In genomic region chr2:23230885-23231284, GRCh38 we compare ENCODE assay signal across 15 cellular contexts.
DNase-seq lines count a peak whose midpoint lies in the region; ATAC-seq and TF ChIP-seq lines count a peak whose summit lies in the region.
"Had no signal": no experiment of that assay in that cellular context is flagged by ENCODE, and none has a peak within 500 bp of the region (broad histone marks: within the 10 kb centered on the region; RNA-seq: fewer than 3 reads in every experiment).

No MANE protein-coding gene starts in this region.

- H3K27ac Mint-ChIP-seq in GM23338 = peak overlapping the region; percentile 94; the same call in 1 of the 2 replicates

- peak; percentile 35 for DNase-seq in GM23338 (ENCODE audit: low spot score)
- DNase-seq in NT2/D1 (ENCODE audit: low read depth, low spot score) = peak; percentile 40
- DNase-seq in iPS-NIHi11 (ENCODE audit: low spot score) = peak; percentile 59
- no peak for DNase-seq in hypothalamus (lab: John Stamatoyannopoulos, UW)
- DNase-seq in cardiac septum (ENCODE audit: low spot score) = no peak
- no peak for DNase-seq in cerebellar cortex (ENCODE audit: low spot score)
- DNase-seq in KG1 (lab: John Stamatoyannopoulos, UW) = no peak
- DNase-seq: KBM-7, NCI-H1694 treated with DMSO at 0.1 percent for 48 hours, NCI-H446 treated with DMSO at 0.1 percent for 48 hours, NCI-H82 had no signal

- peak overlapping the region; percentile 60; the same call in 1 of the 2 replicates for H3K4me2 ChIP-seq in GM23338

- no peaks in the 10 kb centered on the region for H3K9me2 ChIP-seq in GM23338 (ENCODE audit: insufficient read depth)

- no peaks in the 10 kb centered on the region for H4K20me1 ChIP-seq in GM23338 (replicated peaks; ENCODE audit: insufficient read depth)

- intact Hi-C loops in cardiac septum (cut with DNase I) = no loop called here

- peaks cover 20% of the 10 kb centered on the region; the same call in 1 of the 2 replicates for H3K9me3 ChIP-seq in NT2/D1 (ENCODE audit: insufficient read depth, low read length)
- H3K9me3 ChIP-seq: SJSA1 had no signal

- H3K36me3 Mint-ChIP-seq in GM23338 (ENCODE audit: low read depth) = peaks cover 13% of the 10 kb centered on the region; the same call in 2 of the 3 replicates

- 0 out of 2 replicates have a peak overlapping the region, but pooled peaks have one; percentile 43 for H2AFZ ChIP-seq in GM23338

- peak overlapping the region; percentile 44; the same call in 2 of the 3 replicates for H3K4me3 Mint-ChIP-seq in GM23338

- H3K9ac ChIP-seq in NT2/D1 (ENCODE audit: insufficient read length, low read depth) = no peak overlapping the region

- H3K27me3 Mint-ChIP-seq in GM23338 (ENCODE audit: insufficient read depth, low read depth, poor library complexity) = peaks cover 10% of the 10 kb centered on the region

- no peaks in the 10 kb centered on the region for H3K27me3 ChIP-seq in GM23338 (ENCODE audit: insufficient read depth)
- no peaks in the 10 kb centered on the region for H3K27me3 ChIP-seq in NT2/D1 (ENCODE audit: insufficient read depth, insufficient read length)
- H3K27me3 ChIP-seq: SJSA1 had no signal

- TF ChIP-seq CTCF in 22Rv1 (IDR thresholded peaks at IDR 0.05) = 0 out of 2 replicates have a peak, but pooled peaks have one; percentile 10
- peak; percentile 27 to 52 for TF ChIP-seq CTCF in GM23338 (conservative IDR thresholded peaks at IDR 0.05; ENCODE audit: low read depth in 2 of 2)

- H3K4me1 Mint-ChIP-seq in GM23338 = peaks cover 5% of the 10 kb centered on the region

- peak; percentile 92 for ATAC-seq in GM23338
- ATAC-seq: HCT116 had no signal

- H3F3A ChIP-seq in GM23338 (replicated peaks; ENCODE audit: low read depth) = no peaks in the 10 kb centered on the region

- H3K79me2 ChIP-seq in GM23338 (replicated peaks; ENCODE audit: insufficient read depth) = no peaks in the 10 kb centered on the region

- H3K4me3 ChIP-seq in GM23338 (no peak overlapping the region), NT2/D1 (ENCODE audit: insufficient read length, low read depth) (no peak overlapping the region)
- H3K4me3 ChIP-seq: SJSA1 had no signal

- no peak overlapping the region for H3K27ac ChIP-seq in 22Rv1
- no peak overlapping the region for H3K27ac ChIP-seq in GM23338 (ENCODE audit: low read depth)
- H3K27ac ChIP-seq: C4-2B, SJSA1 had no signal

- no peaks in the 10 kb centered on the region for H3K36me3 ChIP-seq in GM23338 (ENCODE audit: insufficient read depth)
- H3K36me3 ChIP-seq in NT2/D1 (ENCODE audit: insufficient read depth, insufficient read length, low read length) = no peaks in the 10 kb centered on the region
- H3K36me3 ChIP-seq: SJSA1 had no signal

- H3K4me1 ChIP-seq in GM23338 (ENCODE audit: insufficient read depth) = peaks cover 4% of the 10 kb centered on the region; the same call in 1 of the 2 replicates
- no peaks in the 10 kb centered on the region for H3K4me1 ChIP-seq in NT2/D1 (ENCODE audit: insufficient read depth, insufficient read length)
- H3K4me1 ChIP-seq: SJSA1 had no signal

- H3K9me3 Mint-ChIP-seq in GM23338 = peaks cover 11% of the 10 kb centered on the region; the same call in 2 of the 3 replicates

TF ChIP-seq in GM23338, 12 proteins besides CTCF, POLR2A, EP300 and RAD21 (continues in another document):
- TF ChIP-seq ZNF331 (CRISPR knock-in tag; IDR thresholded peaks at IDR 0.05; ENCODE audit: low read depth) = no peak
- TF ChIP-seq CREB1 (CRISPR knock-in tag; IDR thresholded peaks at IDR 0.05; ENCODE audit: low read depth) = no peak
- no peak for TF ChIP-seq NANOG (IDR thresholded peaks at IDR 0.05; ENCODE audit: borderline replicate concordance)
- TF ChIP-seq EZH2phosphoT487 (IDR thresholded peaks at IDR 0.05; ENCODE audit: unreplicated experiment) = no peak
- TF ChIP-seq REST (IDR thresholded peaks at IDR 0.05; ENCODE audit: unreplicated experiment) = no peak
- TF ChIP-seq ZNF114 (CRISPR knock-in tag; IDR thresholded peaks at IDR 0.05) = no peak
- TF ChIP-seq JUNB (IDR thresholded peaks at IDR 0.05; ENCODE audit: unreplicated experiment) = no peak
- TF ChIP-seq POLR2AphosphoS5 (IDR thresholded peaks at IDR 0.05; ENCODE audit: low read depth) = no peak
- no peak for TF ChIP-seq ETS1 (IDR thresholded peaks at IDR 0.05)
- no peak for TF ChIP-seq STAT1 (IDR thresholded peaks at IDR 0.05; ENCODE audit: unreplicated experiment)
- no peak for TF ChIP-seq EZH2 (IDR thresholded peaks at IDR 0.05; ENCODE audit: low read depth, unreplicated experiment)

Comparison
In these comparisons a context has a peak if more than half of its experiments do, and no peak if none do; other contexts are left out.
1. DNase-seq: peak in GM23338 (single experiment), NT2/D1 (single experiment) and iPS-NIHi11 (single experiment); none in hypothalamus (0 of 51), cardiac septum (single experiment), cerebellar cortex (single experiment) and KG1 (single experiment).